ENCODE assay signal across 12 cellular contexts in genomic region chrX:43969504-43970501, GRCh38. TPM values are rescaled to one million over a fixed set of nuclear protein-coding genes. Genes with fewer than 3 reads are reported as not detected.
DNase-seq lines count a peak whose midpoint lies in the region; ATAC-seq, FAIRE-seq and TF ChIP-seq lines count a peak whose summit lies in the region.
"Had no signal": no experiment of that assay in that cellular context is flagged by ENCODE, and none has a peak within 500 bp of the region (broad histone marks: within the 10 kb centered on the region; RNA-seq: fewer than 3 reads in every experiment).

No MANE protein-coding gene starts in this region.

- intact Hi-C loops in endothelial cell of umbilical vein (cut with micrococcal nuclease), result loop anchor here (10.0 kb wide), 1 partner anchor 905 kb away; the partner anchor contains the start of gene KDM6A

- no peaks in the 10 kb centered on the region for H3K27me3 ChIP-seq in SJCRH30
- H3K27me3 ChIP-seq in endothelial cell of umbilical vein (ENCODE audit: control insufficient read depth in 2 of 2, insufficient read depth in 2 of 2, low read length in 2 of 2), result no peaks in the 10 kb centered on the region

- H3K4me1 ChIP-seq in SJCRH30 (no peaks in the 10 kb centered on the region), endothelial cell of umbilical vein (ENCODE audit: control insufficient read depth, extremely low read depth, insufficient read depth, low read length) (peaks cover 17% of the 10 kb centered on the region)

- no peak overlapping the region for H3K4me2 ChIP-seq in endothelial cell of umbilical vein (ENCODE audit: insufficient read depth, low read length)

- H4K20me1 ChIP-seq in endothelial cell of umbilical vein (replicated peaks; ENCODE audit: control insufficient read depth, extremely low read depth, insufficient read depth, low read length), result no peaks in the 10 kb centered on the region
- H4K20me1 ChIP-seq: BLaER1 treated with 17β-estradiol and CSF1 and Interleukin-3, amounts not matched to agents 10 nM and 100 nM had no signal

- dilution Hi-C loops in endothelial cell of umbilical vein (cut with MboI; ENCODE audit: extremely low pct_ligation_motif_present, low sequenced_read_pairs), result no loop called here

- no peak overlapping the region for H2AFZ ChIP-seq in endothelial cell of umbilical vein (ENCODE audit: low read depth, low read length)

- TF ChIP-seq POLR2A in endothelial cell of umbilical vein (IDR thresholded peaks at IDR 0.05; ENCODE audit: low read depth, low read length), result no peak

- H3K9me3 ChIP-seq in SJCRH30 (replicated peaks) (no peaks in the 10 kb centered on the region), endothelial cell of umbilical vein (replicated peaks; ENCODE audit: control insufficient read depth, insufficient read depth, low read length) (no peaks in the 10 kb centered on the region)
- H3K9me3 ChIP-seq: BLaER1 treated with 17β-estradiol and CSF1 and Interleukin-3, amounts not matched to agents 10 nM and 100 nM had no signal

- no TSS peak for BruUV-seq in endothelial cell of umbilical vein (replicated peaks; lab: Mats Ljungman, UMichigan)

- CTCF ChIA-PET in endothelial cell of umbilical vein (lab: Charles Lee), result interaction anchor here (1.0 to 1.4 kb wide), 2 partner anchors 11 to 43 kb away, joined by 3 to 6 read pairs; no protein-coding TSS in a partner anchor

- peak overlapping the region; percentile 60 for H3K27ac ChIP-seq in SJCRH30
- H3K27ac ChIP-seq in endothelial cell of umbilical vein (ENCODE audit: insufficient read depth, low read depth, low read length), result no peak overlapping the region
- H3K27ac ChIP-seq: BLaER1 treated with 17β-estradiol and CSF1 and Interleukin-3, amounts not matched to agents 10 nM and 100 nM had no signal

- POLR2A ChIA-PET in endothelial cell of umbilical vein (lab: Charles Lee), result no interaction called here

- DNase-seq in Daoy (ENCODE audit: low read depth) (peak; percentile 86), SJCRH30 (peak; percentile 35 to 46), endothelial cell of umbilical vein (ENCODE audit: low read depth, low spot score) (no peak), nucleus accumbens (lab: John Stamatoyannopoulos, UW) (peak in 45 of 56 donors; percentile 1 to 67 (median 24))
- no peak for DNase-seq in activated CD4-positive, alpha-beta T cell treated with anti-CD3 and anti-CD28 coated beads, Interleukin-2, amount 50 U/mL, for 1 hour
- DNase-seq: NCI-H510A; stimulated activated naive CD4-positive, alpha-beta T cell treated with Interleukin-2 at 50 U/mL for 16 hours had no signal

- H3K9ac ChIP-seq in endothelial cell of umbilical vein (replicated peaks; ENCODE audit: extremely low read depth, insufficient read depth, low read length), result no peak overlapping the region
- H3K9ac ChIP-seq: BLaER1 treated with 17β-estradiol and CSF1 and Interleukin-3, amounts not matched to agents 10 nM and 100 nM had no signal

- TF ChIP-seq CTCF in endothelial cell of umbilical vein (IDR thresholded peaks at IDR 0.05; ENCODE audit: extremely low read depth in 1 of 2, insufficient read depth in 1 of 2, low read depth in 1 of 2, low read length in 2 of 2), result no peak

- no peak overlapping the region for H3K4me3 ChIP-seq in SJCRH30
- no peak overlapping the region for H3K4me3 ChIP-seq in endothelial cell of umbilical vein (replicated peaks in 1 of 3; ENCODE audit: insufficient read depth in 1 of 3, low read depth in 1 of 3, low read length in 3 of 3)
- H3K4me3 ChIP-seq: BLaER1 treated with 17β-estradiol and CSF1 and Interleukin-3, amounts not matched to agents 10 nM and 100 nM had no signal

- no peaks in the 10 kb centered on the region for H3K9me1 ChIP-seq in endothelial cell of umbilical vein (replicated peaks; ENCODE audit: control insufficient read depth, extremely low read depth, insufficient read depth, low read length)

- peak; percentile 8 for FAIRE-seq in endothelial cell of umbilical vein (lab: Jason Lieb, UNC)
- FAIRE-seq: frontal cortex had no signal

- no peaks in the 10 kb centered on the region for H3K36me3 ChIP-seq in SJCRH30
- no peaks in the 10 kb centered on the region for H3K36me3 ChIP-seq in endothelial cell of umbilical vein (ENCODE audit: control insufficient read depth in 2 of 2, extremely low read depth in 1 of 2, insufficient read depth in 2 of 2, low read length in 2 of 2)
- H3K36me3 ChIP-seq: BLaER1 treated with 17β-estradiol and CSF1 and Interleukin-3, amounts not matched to agents 10 nM and 100 nM had no signal

- ATAC-seq in GM21528 (IDR thresholded peaks at IDR 0.05; ENCODE audit: low FRiP score, unreplicated experiment) (no peak), GM21360 (IDR thresholded peaks at IDR 0.05; ENCODE audit: unreplicated experiment) (no peak), HG03108 (IDR thresholded peaks at IDR 0.05; ENCODE audit: unreplicated experiment) (no peak)

- H3K79me2 ChIP-seq in endothelial cell of umbilical vein (ENCODE audit: control insufficient read depth, insufficient read depth, low read length), result no peaks in the 10 kb centered on the region

TF ChIP-seq in endothelial cell of umbilical vein, 7 proteins besides CTCF, POLR2A, EP300 and RAD21:
- no peak for TF ChIP-seq GATA2 (IDR thresholded peaks at IDR 0.05; ENCODE audit: insufficient read depth, insufficient read length, low read depth, low read length)
- TF ChIP-seq, protein P1, sequence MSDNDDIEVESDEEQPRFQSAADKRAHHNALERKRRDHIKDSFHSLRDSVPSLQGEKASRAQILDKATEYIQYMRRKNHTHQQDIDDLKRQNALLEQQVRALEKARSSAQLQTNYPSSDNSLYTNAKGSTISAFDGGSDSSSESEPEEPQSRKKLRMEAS (IDR thresholded peaks at IDR 0.05; ENCODE audit: insufficient read depth, insufficient read length), result no peak
- TF ChIP-seq FOS (IDR thresholded peaks at IDR 0.05; ENCODE audit: borderline replicate concordance, insufficient read depth, low read length), result no peak
- TF ChIP-seq JUN (IDR thresholded peaks at IDR 0.05; ENCODE audit: borderline replicate concordance, insufficient read depth, insufficient read length, low read depth), result no peak
- no peak for TF ChIP-seq EZH2 (IDR thresholded peaks at IDR 0.05; ENCODE audit: borderline replicate concordance, low read depth, low read length, severe bottlenecking)
- no peak for TF ChIP-seq POLR2AphosphoS5 (IDR thresholded peaks at IDR 0.05; ENCODE audit: insufficient read depth, low read depth, low read length)
- no peak for TF ChIP-seq MYC (IDR thresholded peaks at IDR 0.05; ENCODE audit: low read depth, low read length)

RNA-seq across cellular contexts. Expression of gene NDP, which starts 3.4 kb away (rescaled TPM):
- total RNA-seq in Daoy (2014; rRNA removed; shearing (Covaris generic)), result 0.06 TPM in 1 of 2 replicates, not detected in the other
- 0.08 TPM in 1 of 2 replicates, not detected in the other for total RNA-seq in SJCRH30 (2014; rRNA removed; shearing (Covaris generic))
- total RNA-seq in endothelial cell of umbilical vein, result 0.60 TPM in 1 of 2 replicates, not detected in the other
- polyA plus RNA-seq in endothelial cell of umbilical vein, result 0.14 and 0.58 TPM in 2 replicates
- polyA plus RNA-seq in endothelial cell of umbilical vein (2011; cell fraction: cytosol; rRNA removed), result 0.21 and 0.49 TPM in 2 replicates
- polyA plus RNA-seq in endothelial cell of umbilical vein (2011; cell fraction: nucleus; rRNA removed), result 0.10 and 0.20 TPM in 2 replicates
- polyA plus RNA-seq in endothelial cell of umbilical vein (2012), result 0.62 TPM in 1 of 2 replicates, not detected in the other
- not detected in 2 replicates for polyA minus RNA-seq in endothelial cell of umbilical vein
- polyA minus RNA-seq in endothelial cell of umbilical vein (2011; cell fraction: cytosol; rRNA and poly(A)+ RNA removed), result not detected
- polyA minus RNA-seq in endothelial cell of umbilical vein (2011; cell fraction: nucleus; rRNA and poly(A)+ RNA removed), result not detected in 2 replicates

Comparison
In these comparisons a context has a peak if more than half of its experiments do, and no peak if none do; other contexts are left out.
1. DNase-seq: peak in Daoy (single experiment), SJCRH30 (2 of 2) and nucleus accumbens (45 of 56); none in endothelial cell of umbilical vein (single experiment) and activated CD4-positive, alpha-beta T cell treated with anti-CD3 and anti-CD28 coated beads, Interleukin-2, amount 50 U/mL, for 1 hour (single experiment).